1 cellular context compared by ENCODE assay signal in genomic region chr1:244652699-244653438, GRCh38.
TF ChIP-seq lines count a peak whose summit lies in the region.

DESI2 (plus strand) TSS chr1:244653126; CDS start chr1:244653314, 188 bp downstream.

TF ChIP-seq in GM12878, 131 proteins besides CTCF, POLR2A, EP300 and RAD21 (continued from another document):
- TF ChIP-seq GABPA (IDR thresholded peaks at IDR 0.05; ENCODE audit: low read depth): peak; percentile 50; the same call in 1 of the 2 replicates
